Comparison of ENCODE assay signal across 1 cellular context in genomic region chr2:68333931-68334330, GRCh38.
TF ChIP-seq lines count a peak whose summit lies in the region.

No MANE protein-coding gene starts in this region.

TF ChIP-seq in K562, 482 proteins besides CTCF, POLR2A, EP300 and RAD21:
- peak; percentile 89 for TF ChIP-seq MEIS2 (IDR thresholded peaks at IDR 0.05; ENCODE audit: partially characterized antibody)
- TF ChIP-seq ZNF57 (CRISPR knock-in tag; IDR thresholded peaks at IDR 0.05) = no peak
- peak; percentile 72 for TF ChIP-seq PKNOX1 (IDR thresholded peaks at IDR 0.05)
- no peak for TF ChIP-seq PBX2 (CRISPR knock-in tag; IDR thresholded peaks at IDR 0.05; ENCODE audit: low read depth)
- peak; percentile 73 for TF ChIP-seq PBX2 (tag; conservative IDR thresholded peaks at IDR 0.05; ENCODE audit: low read depth)
